ENCODE assay signal across 27 cellular contexts in genomic region chr19:11363881-11364280, GRCh38.
"Had no signal": no experiment of that assay in that cellular context is flagged by ENCODE, and none has a peak within 500 bp of the region (broad histone marks: within the 10 kb centered on the region; RNA-seq: fewer than 3 reads in every experiment).

No MANE protein-coding gene starts in this region.

- H3K36me3 Mint-ChIP-seq: type B pancreatic cell had no signal

- H3K9me3 Mint-ChIP-seq: stimulated activated effector memory CD8-positive, alpha-beta T cell treated with anti-CD3 and anti-CD28 coated beads, Interleukin-12 subunit alpha, Interleukin-12 subunit beta, amount 100 ng/mL, for 72 hours; stimulated activated memory B cell treated with anti-CD40 and anti-IgM and Interleukin-4, amounts not matched to agents 10 μg/mL and 1 μg/mL and 100 μg/mL, for 72 hours; stimulated activated naive B cell treated with anti-CD40 and anti-IgM and Interleukin-4, amounts not matched to agents 10 μg/mL and 1 μg/mL and 100 μg/mL, for 72 hours; stimulated activated naive CD8-positive, alpha-beta T cell treated with anti-CD3 and anti-CD28 coated beads, Interleukin-15, amount 100 ng/mL, for 72 hours; stimulated activated naive CD8-positive, alpha-beta T cell treated with anti-CD3 and anti-CD28 coated beads, Interleukin-15, Interleukin-2, amounts not matched to agents 100 ng/mL and 50 ng/mL, for 24 hours; type B pancreatic cell had no signal

- H3K4me3 ChIP-seq: stomach, suprapubic skin, testis, thoracic aorta, thyroid gland, tibial artery, tibial nerve, transverse colon, upper lobe of left lung, upper lobe of right lung, uterus, vagina had no signal

- H3K27me3 Mint-ChIP-seq: stimulated activated naive B cell treated with anti-CD40 and anti-IgM and Interleukin-4, amounts not matched to agents 10 μg/mL and 1 μg/mL and 100 μg/mL, for 72 hours; stimulated activated naive CD8-positive, alpha-beta T cell treated with anti-CD3 and anti-CD28 coated beads, Interleukin-15, amount 100 ng/mL, for 72 hours; stimulated activated naive CD8-positive, alpha-beta T cell treated with anti-CD3 and anti-CD28 coated beads, Interleukin-15, Interleukin-2, amounts not matched to agents 100 ng/mL and 50 ng/mL, for 24 hours had no signal

- H3K9me3 ChIP-seq: stomach, suprapubic skin, testis, thoracic aorta, thyroid gland, tibial artery, tibial nerve, transverse colon, upper lobe of left lung, upper lobe of right lung, uterus, vagina had no signal

- H3K27ac Mint-ChIP-seq: stimulated activated effector memory CD8-positive, alpha-beta T cell treated with anti-CD3 and anti-CD28 coated beads, Interleukin-12 subunit alpha, Interleukin-12 subunit beta, amount 100 ng/mL, for 72 hours; stimulated activated memory B cell treated with anti-CD40 and anti-IgM and Interleukin-4, amounts not matched to agents 10 μg/mL and 1 μg/mL and 100 μg/mL, for 72 hours; stimulated activated naive CD8-positive, alpha-beta T cell treated with anti-CD3 and anti-CD28 coated beads, Interleukin-15, amount 100 ng/mL, for 72 hours; stimulated activated naive CD8-positive, alpha-beta T cell treated with anti-CD3 and anti-CD28 coated beads, Interleukin-15, Interleukin-2, amounts not matched to agents 100 ng/mL and 50 ng/mL, for 24 hours; type B pancreatic cell had no signal

- H3K4me1 Mint-ChIP-seq: stimulated activated memory B cell treated with anti-CD40 and anti-IgM and Interleukin-4, amounts not matched to agents 10 μg/mL and 1 μg/mL and 100 μg/mL, for 72 hours; stimulated activated naive B cell treated with anti-CD40 and anti-IgM and Interleukin-4, amounts not matched to agents 10 μg/mL and 1 μg/mL and 100 μg/mL, for 72 hours; stimulated activated naive CD8-positive, alpha-beta T cell treated with anti-CD3 and anti-CD28 coated beads, Interleukin-15, amount 100 ng/mL, for 72 hours had no signal

- DNase-seq: stimulated activated CD4-positive, alpha-beta T cell treated with anti-CD3 and anti-CD28 coated beads, Interleukin-2, amount 100 ng/mL, for 48 hours; stimulated activated CD4-positive, alpha-beta T cell treated with anti-CD3 and anti-CD28 coated beads, Interleukin-4, amount 100 ng/mL, for 1 hour; stimulated activated CD4-positive, alpha-beta T cell treated with anti-CD3 and anti-CD28 coated beads, Interleukin-4, amount 100 ng/mL, for 24 hours; stimulated activated CD4-positive, alpha-beta T cell treated with anti-CD3 and anti-CD28 coated beads, Interleukin-4, amount 100 ng/mL, for 4 hours; stimulated activated CD8-positive, alpha-beta memory T cell treated with anti-CD3 and anti-CD28 coated beads, Interleukin-4, amount 100 ng/mL, for 48 hours; stimulated activated naive B cell treated with anti-CD40 and anti-IgM and Interleukin-4, amounts not matched to agents 10 μg/mL and 1 μg/mL and 100 μg/mL, for 72 hours; stimulated activated naive CD4-positive, alpha-beta T cell; stimulated activated naive CD4-positive, alpha-beta T cell treated with Interleukin-2 at 50 U/mL for 16 hours; stimulated activated naive CD8-positive, alpha-beta T cell treated with anti-CD3 and anti-CD28 coated beads, Interleukin-15, amount 100 ng/mL, for 72 hours; stimulated activated naive CD8-positive, alpha-beta T cell treated with anti-CD3 and anti-CD28 coated beads, Interleukin-15, Interleukin-2, amounts not matched to agents 100 U/mL and 50 U/mL, for 24 hours; stomach; testis; thyroid gland; tibial artery; transverse colon; trophoblast cell; upper lobe of right lung; uterus had no signal

- H3K36me3 ChIP-seq: uterus had no signal

- H3K4me3 Mint-ChIP-seq: stimulated activated effector memory CD8-positive, alpha-beta T cell treated with anti-CD3 and anti-CD28 coated beads, Interleukin-12 subunit alpha, Interleukin-12 subunit beta, amount 100 ng/mL, for 72 hours; stimulated activated memory B cell treated with anti-CD40 and anti-IgM and Interleukin-4, amounts not matched to agents 10 μg/mL and 1 μg/mL and 100 μg/mL, for 72 hours; stimulated activated naive B cell treated with anti-CD40 and anti-IgM and Interleukin-4, amounts not matched to agents 10 μg/mL and 1 μg/mL and 100 μg/mL, for 72 hours; stimulated activated naive CD8-positive, alpha-beta T cell treated with anti-CD3 and anti-CD28 coated beads, Interleukin-15, amount 100 ng/mL, for 72 hours; stimulated activated naive CD8-positive, alpha-beta T cell treated with anti-CD3 and anti-CD28 coated beads, Interleukin-15, Interleukin-2, amounts not matched to agents 100 ng/mL and 50 ng/mL, for 24 hours; type B pancreatic cell had no signal

- H3K4me1 ChIP-seq: testis, tibial artery, upper lobe of left lung, upper lobe of right lung, uterus had no signal

- H3K27me3 ChIP-seq: stomach, suprapubic skin, testis, thyroid gland, tibial artery, tibial nerve, transverse colon, upper lobe of left lung, upper lobe of right lung, uterus, vagina had no signal

- H3K27ac ChIP-seq: stomach, suprapubic skin, testis, thoracic aorta, thyroid gland, tibial artery, transverse colon, upper lobe of left lung, upper lobe of right lung, uterus, vagina had no signal
